In genomic region chr5:177474845-177475562, GRCh38 we compare ENCODE assay signal across 9 cellular contexts. TPM values are rescaled to one million over a fixed set of nuclear protein-coding genes. Genes with fewer than 3 reads are reported as not detected.
DNase-seq lines count a peak whose midpoint lies in the region; ATAC-seq and TF ChIP-seq lines count a peak whose summit lies in the region.
"Had no signal": no experiment of that assay in that cellular context is flagged by ENCODE, and none has a peak within 500 bp of the region (broad histone marks: within the 10 kb centered on the region; RNA-seq: fewer than 3 reads in every experiment).

No MANE protein-coding gene starts in this region.

- H3K56ac ChIP-seq in IMR-90 (ENCODE audit: extremely low read depth, insufficient read depth, low read length), result no peak overlapping the region

- CTCF ChIA-PET in IMR-90 (lab: Yijun Ruan, JAX), result interaction anchor here (0.9 kb wide), 1 partner anchor 120 kb away, joined by 10 read pairs; no protein-coding TSS in a partner anchor

- H2AFZ ChIP-seq in IMR-90 (replicated peaks; ENCODE audit: low read length, poor library complexity), result no peak overlapping the region

- POLR2A ChIA-PET in IMR-90 (lab: Charles Lee; ENCODE audit: unreplicated experiment), result interaction anchor here (0.9 kb wide), 1 partner anchor 14 kb away, joined by 7 read pairs; no protein-coding TSS in a partner anchor

- no TSS peak for BruUV-seq in IMR-90 (replicated peaks; lab: Mats Ljungman, UMichigan)

- H2BK5ac ChIP-seq in IMR-90 (ENCODE audit: low read depth, low read length, poor library complexity, severe bottlenecking), result no peak overlapping the region

- no peak overlapping the region for H3K18ac ChIP-seq in IMR-90 (ENCODE audit: low read depth, low read length)

- H2BK120ac ChIP-seq in IMR-90 (ENCODE audit: low read depth, low read length), result no peak overlapping the region

- peak overlapping the region; percentile 29 for H2AK9ac ChIP-seq in IMR-90 (replicated peaks; ENCODE audit: low read depth, low read length, poor library complexity)

- H3K36me3 ChIP-seq in IMR-90 (ENCODE audit: control insufficient read depth, insufficient read depth, low read length) (peaks cover 21% of the 10 kb centered on the region), esophagus squamous epithelium (no peaks in the 10 kb centered on the region)

- intact Hi-C loops in IMR-90 (cut with micrococcal nuclease) (no loop called here), esophagus squamous epithelium (cut with DNase I) (no loop called here)

- no peak overlapping the region for H3K4me3 ChIP-seq in IMR-90 (ENCODE audit: insufficient read depth, low read depth, low read length)
- H3K4me3 ChIP-seq in esophagus squamous epithelium, result no peak overlapping the region

- no peak overlapping the region for H2BK20ac ChIP-seq in IMR-90 (ENCODE audit: low read depth, low read length)

- in situ Hi-C loops in IMR-90 (cut with MboI; ENCODE audit: low sequenced_read_pairs), result no loop called here

- dilution Hi-C loops in IMR-90 (cut with HindIII; ENCODE audit: low sequenced_read_pairs, unreplicated experiment), result no loop called here

- H3K79me1 ChIP-seq in IMR-90 (ENCODE audit: low read depth in 1 of 2, low read length in 2 of 2), result peaks cover 3 to 30% of the 10 kb centered on the region in 2 experiments; a peak in 2 of 4 replicates

- H3K9me1 ChIP-seq in IMR-90 (ENCODE audit: insufficient read depth, low read length), result peaks cover 25% of the 10 kb centered on the region

- H3K9me3 ChIP-seq in IMR-90 (ENCODE audit: control insufficient read depth, insufficient read depth, low read length) (no peaks in the 10 kb centered on the region), esophagus squamous epithelium (no peaks in the 10 kb centered on the region)

- TF ChIP-seq POLR2A in IMR-90 (IDR thresholded peaks at IDR 0.05; ENCODE audit: low read depth, low read length) (0 out of 2 replicates have a peak, but pooled peaks have one; percentile 69), esophagus squamous epithelium (IDR thresholded peaks at IDR 0.05) (no peak), erythroblast (IDR thresholded peaks at IDR 0.05; ENCODE audit: low read length) (no peak)

- H3K4ac ChIP-seq in IMR-90 (ENCODE audit: low read depth, low read length), result peak overlapping the region; percentile 30; the same call in 1 of the 2 replicates

- peak overlapping the region; percentile 23; the same call in 1 of the 2 replicates for H2AK5ac ChIP-seq in IMR-90 (ENCODE audit: low read depth, low read length)

- no peak overlapping the region for H2BK15ac ChIP-seq in IMR-90 (ENCODE audit: low read depth, low read length)

- TF ChIP-seq CTCF in 22Rv1 (IDR thresholded peaks at IDR 0.05) (no peak), IMR-90 (conservative IDR thresholded peaks at IDR 0.05; ENCODE audit: low read depth, low read length) (no peak), esophagus squamous epithelium (IDR thresholded peaks at IDR 0.05) (no peak)

- no CpG with 5 or more reads among the region's 4 CpGs for WGBS in IMR-90 (ENCODE audit: extremely low coverage in 2 of 2, insufficient read length in 1 of 2), 2 experiments
- 35 to 40% methylated on average over 2 to 4 of the region's 4 CpGs for WGBS in esophagus squamous epithelium, 2 donors

- H3K9ac ChIP-seq in IMR-90 (ENCODE audit: low read depth, low read length), result no peak overlapping the region

- DNase-seq in IMR-90 (no peak), esophagus squamous epithelium (lab: John Stamatoyannopoulos, UW) (no peak), erythroblast (lab: John Stamatoyannopoulos, UW) (no peak), dermis blood vessel endothelial cell (no peak), NCI-H1436 treated with DMSO at 0.1 percent for 48 hours (lab: John Stamatoyannopoulos, UW) (no peak)
- DNase-seq: activated naive CD4-positive, alpha-beta T cell treated with Interleukin-2 at 50 U/mL for 16 hours; COR-L47; NCI-H1930 had no signal

- H3K27ac ChIP-seq in 22Rv1 (peak overlapping the region; percentile 20; the same call in 1 of the 2 replicates), IMR-90 (ENCODE audit: insufficient read depth, low read length) (no peak overlapping the region), esophagus squamous epithelium (peak overlapping the region in 3 of 4 donors; percentile 80 to 91 (median 89))

- H4K91ac ChIP-seq in IMR-90 (ENCODE audit: insufficient read depth, low read depth, low read length), result no peak overlapping the region

- H3K4me2 ChIP-seq in IMR-90 (ENCODE audit: low read depth, low read length), result no peak overlapping the region

- no peak overlapping the region for H3K14ac ChIP-seq in IMR-90 (replicated peaks; ENCODE audit: low read depth, low read length)

- H4K20me1 ChIP-seq in IMR-90 (ENCODE audit: insufficient read depth, low read length), result peaks cover 53% of the 10 kb centered on the region

- TF ChIP-seq RAD21 in IMR-90 (IDR thresholded peaks at IDR 0.05; ENCODE audit: low read length), result no peak

- no peak overlapping the region for H4K5ac ChIP-seq in IMR-90 (ENCODE audit: low read depth, low read length)

- ATAC-seq in IMR-90 (ENCODE audit: low read depth), result no peak

- H3K4me1 ChIP-seq in IMR-90 (ENCODE audit: control insufficient read depth, insufficient read depth, low read length), result peaks cover 37% of the 10 kb centered on the region
- H3K4me1 ChIP-seq in esophagus squamous epithelium, result peaks cover 32 to 96% (median 38%) of the 10 kb centered on the region in 3 donors

- H3K27me3 ChIP-seq in IMR-90 (ENCODE audit: control insufficient read depth, insufficient read depth, low read length), result no peaks in the 10 kb centered on the region
- H3K27me3 ChIP-seq in esophagus squamous epithelium, result no peaks in the 10 kb centered on the region

- no peak overlapping the region for H4K8ac ChIP-seq in IMR-90 (ENCODE audit: low read depth in 2 of 2, low read length in 2 of 2)

- H3K23ac ChIP-seq in IMR-90 (ENCODE audit: low read depth, low read length), result no peak overlapping the region

TF ChIP-seq in IMR-90, 13 proteins besides CTCF, POLR2A, EP300 and RAD21:
- TF ChIP-seq MAFK (IDR thresholded peaks at IDR 0.05; ENCODE audit: low read depth, low read length) (no peak), BHLHE40 (IDR thresholded peaks at IDR 0.05; ENCODE audit: low read depth, low read length) (no peak)

RNA-seq across cellular contexts. Expression of gene DBN1, which starts 1.6 kb away (rescaled TPM):
- total RNA-seq in IMR-90 (2012; rRNA removed) (122 and 212 TPM in 2 replicates), esophagus squamous epithelium (10 to 100 TPM; 11.9 to 51.1 (median 27.2) TPM), dermis blood vessel endothelial cell (147 and 157 TPM in 2 replicates)
- 187 and 235 TPM in 2 replicates for polyA plus RNA-seq in IMR-90 (2012; rRNA removed)
- polyA plus RNA-seq in IMR-90 (2012; cell fraction: cytosol; rRNA removed), result 150 and 193 TPM in 2 replicates
- polyA plus RNA-seq in IMR-90 (2012; cell fraction: nucleus; rRNA removed; ENCODE audit: low replicate concordance), result 786 and 1,481 TPM in 2 replicates

RNA-seq across cellular contexts. Expression of gene PDLIM7, which starts 22.4 kb away (rescaled TPM):
- 70.4 and 72.5 TPM in 2 replicates for total RNA-seq in IMR-90 (2012; rRNA removed)
- 534 and 574 TPM in 2 replicates for polyA plus RNA-seq in IMR-90 (2012; rRNA removed)
- polyA plus RNA-seq in IMR-90 (2012; cell fraction: cytosol; rRNA removed), result 252 and 588 TPM in 2 replicates
- polyA plus RNA-seq in IMR-90 (2012; cell fraction: nucleus; rRNA removed; ENCODE audit: low replicate concordance), result 1,535 and 3,107 TPM in 2 replicates
- total RNA-seq in esophagus squamous epithelium, result 10 to 100 TPM; 17.1 to 81.6 (median 33.6) TPM
- total RNA-seq in dermis blood vessel endothelial cell, result 38.3 and 73.0 TPM in 2 replicates

RNA-seq across cellular contexts. Expression of gene PRR7, which starts 28.4 kb away (rescaled TPM):
- total RNA-seq in IMR-90 (2012; rRNA removed) (1.1 TPM in 2 replicates), esophagus squamous epithelium (1 to 10 TPM; 5.0 to 7.7 (median 6.4) TPM), dermis blood vessel endothelial cell (4.5 and 4.8 TPM in 2 replicates)
- polyA plus RNA-seq in IMR-90 (2012; rRNA removed), result 10.1 and 13.6 TPM in 2 replicates
- 11.9 and 36.3 TPM in 2 replicates for polyA plus RNA-seq in IMR-90 (2012; cell fraction: cytosol; rRNA removed)
- polyA plus RNA-seq in IMR-90 (2012; cell fraction: nucleus; rRNA removed; ENCODE audit: low replicate concordance), result 12.9 and 42.6 TPM in 2 replicates

RNA-seq across cellular contexts. Expression of gene DOK3, which starts 34.6 kb away (rescaled TPM):
- total RNA-seq in IMR-90 (2012; rRNA removed) (0.54 and 0.56 TPM in 2 replicates), esophagus squamous epithelium (1 to 10 TPM; 2.4 to 7.2 (median 4.4) TPM), dermis blood vessel endothelial cell (2.0 and 4.6 TPM in 2 replicates)
- 3.6 and 3.9 TPM in 2 replicates for polyA plus RNA-seq in IMR-90 (2012; rRNA removed)
- polyA plus RNA-seq in IMR-90 (2012; cell fraction: cytosol; rRNA removed), result 0.49 and 1.3 TPM in 2 replicates
- polyA plus RNA-seq in IMR-90 (2012; cell fraction: nucleus; rRNA removed; ENCODE audit: low replicate concordance), result 20.3 and 32.4 TPM in 2 replicates

RNA-seq across cellular contexts. Expression of gene DDX41, which starts 41.8 kb away (rescaled TPM):
- total RNA-seq in IMR-90 (2012; rRNA removed) (130 and 141 TPM in 2 replicates), esophagus squamous epithelium (10 to 100 TPM; 63.4 to 96.5 (median 76.2) TPM), dermis blood vessel endothelial cell (68.2 and 98.8 TPM in 2 replicates)
- polyA plus RNA-seq in IMR-90 (2012; rRNA removed), result 160 and 170 TPM in 2 replicates
- polyA plus RNA-seq in IMR-90 (2012; cell fraction: cytosol; rRNA removed), result 124 and 130 TPM in 2 replicates
- 358 and 582 TPM in 2 replicates for polyA plus RNA-seq in IMR-90 (2012; cell fraction: nucleus; rRNA removed; ENCODE audit: low replicate concordance)
